ENCODE assay signal across 22 cellular contexts in the genomic region with DNA sequence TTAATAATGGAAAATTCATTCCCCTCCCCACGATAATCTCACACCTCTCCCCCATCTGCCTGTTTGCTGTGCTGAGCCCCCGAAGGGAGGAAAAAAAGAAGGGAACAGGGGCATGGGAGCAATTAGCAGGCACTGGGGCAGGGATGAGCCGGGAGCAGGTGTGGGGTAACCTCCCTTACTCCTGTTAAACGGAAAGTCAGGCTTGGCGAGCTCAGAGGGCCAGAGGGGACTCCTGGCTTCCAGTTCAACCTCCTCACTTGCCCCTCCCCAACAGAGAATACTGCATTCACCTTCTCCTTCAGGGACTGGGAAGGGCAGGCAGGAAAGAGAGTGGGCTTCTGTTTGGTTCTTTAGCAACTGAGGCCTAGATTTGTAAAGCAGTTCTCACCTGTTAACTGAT. TPM values are rescaled to one million over a fixed set of nuclear protein-coding genes. Genes with fewer than 3 reads are reported as not detected.
DNase-seq lines count a peak whose midpoint lies in the region; ATAC-seq, FAIRE-seq and TF ChIP-seq lines count a peak whose summit lies in the region.
"Had no signal": no experiment of that assay in that cellular context is flagged by ENCODE, and none has a peak within 500 bp of the region (broad histone marks: within the 10 kb centered on the region; RNA-seq: fewer than 3 reads in every experiment).

No MANE protein-coding gene starts in this region.

- TF ChIP-seq CTCF in cardiac muscle cell (IDR thresholded peaks at IDR 0.05; ENCODE audit: low read depth, low read length) (no peak), endothelial cell of umbilical vein (IDR thresholded peaks at IDR 0.05; ENCODE audit: extremely low read depth in 1 of 2, insufficient read depth in 1 of 2, low read depth in 1 of 2, low read length in 2 of 2) (no peak), uterus (IDR thresholded peaks at IDR 0.05) (no peak)

- TF ChIP-seq POLR2A in endothelial cell of umbilical vein (IDR thresholded peaks at IDR 0.05; ENCODE audit: low read depth, low read length) (no peak), uterus (IDR thresholded peaks at IDR 0.05) (no peak)

- peaks cover 17% of the 10 kb centered on the region for H3K4me1 ChIP-seq in cardiac muscle cell (ENCODE audit: low read depth)
- peaks cover 11% of the 10 kb centered on the region for H3K4me1 ChIP-seq in endothelial cell of umbilical vein (ENCODE audit: control insufficient read depth, extremely low read depth, insufficient read depth, low read length)
- H3K4me1 ChIP-seq in naive thymus-derived CD4-positive, alpha-beta T cell (ENCODE audit: control insufficient read depth in 2 of 2, insufficient read depth in 2 of 2, low read length in 2 of 2), result no peaks in the 10 kb centered on the region
- H3K4me1 ChIP-seq in uterus, result peaks cover 0 to 4% of the 10 kb centered on the region in 2 donors

- H3K9me3 Mint-ChIP-seq in naive thymus-derived CD4-positive, alpha-beta T cell, result peaks cover 0 to 11% (median 3%) of the 10 kb centered on the region in 11 donors
- H3K9me3 Mint-ChIP-seq: stimulated activated naive CD8-positive, alpha-beta T cell treated with anti-CD3 and anti-CD28 coated beads, Interleukin-15, amount 100 ng/mL, for 72 hours had no signal

- H3K27me3 Mint-ChIP-seq in naive thymus-derived CD4-positive, alpha-beta T cell, result peaks cover 17 to 77% (median 39%) of the 10 kb centered on the region in 5 donors

- intact Hi-C loops in Right ventricle myocardium inferior (cut with DNase I) (no loop called here), endothelial cell of umbilical vein (cut with micrococcal nuclease) (loop anchor here (2.0 kb wide), 2 partner anchors 44 to 158 kb away; no protein-coding TSS in a partner anchor), uterus (cut with DNase I; ENCODE audit: low total_unique reads) (no loop called here)
- intact Hi-C loops in naive thymus-derived CD4-positive, alpha-beta T cell (cut with micrococcal nuclease), result no loop called here

- H3K79me2 ChIP-seq in endothelial cell of umbilical vein (ENCODE audit: control insufficient read depth, insufficient read depth, low read length), result no peaks in the 10 kb centered on the region

- peak overlapping the region in 6 of 10 donors; percentile 38 to 94 (median 88) for H3K4me3 Mint-ChIP-seq in naive thymus-derived CD4-positive, alpha-beta T cell

- CTCF ChIA-PET in endothelial cell of umbilical vein (lab: Charles Lee), result interaction anchor here (1.8 kb wide), 2 partner anchors 94 to 98 kb away, joined by 9 to 11 read pairs; no protein-coding TSS in a partner anchor
- CTCF ChIA-PET in naive thymus-derived CD4-positive, alpha-beta T cell (lab: Charles Lee), result interaction anchor here (0.6 to 1.1 kb wide), 4 partner anchors 44 to 538 kb away, joined by 3 to 6 read pairs (median 4); partner anchors contain the start of gene ABLIM3

- DNase-seq in cardiac muscle cell (ENCODE audit: low read depth in 1 of 2, low spot score in 1 of 2) (no peak), Right ventricle myocardium inferior (ENCODE audit: missing footprints) (no peak), endothelial cell of umbilical vein (ENCODE audit: low read depth, low spot score) (no peak), uterus (no peak), NCI-H1436 (lab: John Stamatoyannopoulos, UW) (no peak)
- no peak for DNase-seq in naive thymus-derived CD4-positive, alpha-beta T cell
- DNase-seq in stimulated activated CD4-positive, alpha-beta T cell treated with anti-CD3 and anti-CD28 coated beads, Interleukin-12 subunit alpha, Interleukin-12 subunit beta, amount 100 ng/mL, for 4 hours, result no peak
- DNase-seq: activated effector memory CD4-positive, alpha-beta T cell treated with Interleukin-2 at 50 U/mL for 16 hours; aorta; CD8-positive, alpha-beta memory T cell; dorsolateral prefrontal cortex; EL; Kasumi-1; mesenchymal stem cell; NCI-H1694 treated with DMSO at 0.1 percent for 48 hours; NCI-H69; spleen; stimulated activated naive CD8-positive, alpha-beta T cell treated with anti-CD3 and anti-CD28 coated beads, Interleukin-15, amount 100 ng/mL, for 72 hours had no signal

- FAIRE-seq in endothelial cell of umbilical vein (lab: Jason Lieb, UNC), result no peak
- FAIRE-seq: A549, GM12891 had no signal

- peak overlapping the region; percentile 3 for H3K27ac ChIP-seq in cardiac muscle cell
- H3K27ac ChIP-seq in endothelial cell of umbilical vein (ENCODE audit: insufficient read depth, low read depth, low read length), result no peak overlapping the region
- H3K27ac ChIP-seq in naive thymus-derived CD4-positive, alpha-beta T cell (ENCODE audit: low read depth, low read length), result no peak overlapping the region
- peak overlapping the region; percentile 26 to 76 for H3K27ac ChIP-seq in uterus
- H3K27ac ChIP-seq: A549, HL-60 had no signal

- no peak overlapping the region for H3K9ac ChIP-seq in endothelial cell of umbilical vein (replicated peaks; ENCODE audit: extremely low read depth, insufficient read depth, low read length)

- H3K27me3 ChIP-seq in cardiac muscle cell (peaks cover 11% of the 10 kb centered on the region), endothelial cell of umbilical vein (ENCODE audit: control insufficient read depth in 2 of 2, insufficient read depth in 2 of 2, low read length in 2 of 2) (no peaks in the 10 kb centered on the region), uterus (no peaks in the 10 kb centered on the region)
- peaks cover 0 to 3% of the 10 kb centered on the region in 2 donors for H3K27me3 ChIP-seq in naive thymus-derived CD4-positive, alpha-beta T cell (ENCODE audit: control insufficient read depth in 2 of 2, insufficient read depth in 2 of 2, low read length in 2 of 2)
- H3K27me3 ChIP-seq: dorsolateral prefrontal cortex had no signal

- dilution Hi-C loops in endothelial cell of umbilical vein (cut with MboI; ENCODE audit: extremely low pct_ligation_motif_present, low sequenced_read_pairs), result no loop called here

- POLR2A ChIA-PET in endothelial cell of umbilical vein (lab: Charles Lee), result no interaction called here
- POLR2A ChIA-PET in naive thymus-derived CD4-positive, alpha-beta T cell (lab: Charles Lee), result no interaction called here

- H3K4me2 ChIP-seq in endothelial cell of umbilical vein (ENCODE audit: insufficient read depth, low read length), result peak overlapping the region; percentile 18

- peak overlapping the region in 1 of 9 donors; percentile 62 for H3K27ac Mint-ChIP-seq in naive thymus-derived CD4-positive, alpha-beta T cell
- H3K27ac Mint-ChIP-seq: CD8-positive, alpha-beta memory T cell had no signal

- H3K9me1 ChIP-seq in endothelial cell of umbilical vein (replicated peaks; ENCODE audit: control insufficient read depth, extremely low read depth, insufficient read depth, low read length), result no peaks in the 10 kb centered on the region

- peaks cover 7 to 13% (median 9%) of the 10 kb centered on the region in 7 donors for H3K4me1 Mint-ChIP-seq in naive thymus-derived CD4-positive, alpha-beta T cell

- BruUV-seq in endothelial cell of umbilical vein (replicated peaks; lab: Mats Ljungman, UMichigan), result no TSS peak

- peaks cover 0 to 9% (median 4%) of the 10 kb centered on the region in 5 donors for H3K36me3 Mint-ChIP-seq in naive thymus-derived CD4-positive, alpha-beta T cell

- ATAC-seq in Right ventricle myocardium inferior (no peak), GM19395 (IDR thresholded peaks at IDR 0.05; ENCODE audit: unreplicated experiment) (no peak)
- ATAC-seq in naive thymus-derived CD4-positive, alpha-beta T cell, result no peak
- ATAC-seq: A549; stimulated activated naive CD8-positive, alpha-beta T cell treated with anti-CD3 and anti-CD28 coated beads, Interleukin-15, amount 100 ng/mL, for 72 hours had no signal

- no peaks in the 10 kb centered on the region for H3K9me3 ChIP-seq in cardiac muscle cell (ENCODE audit: low read depth)
- H3K9me3 ChIP-seq in endothelial cell of umbilical vein (replicated peaks; ENCODE audit: control insufficient read depth, insufficient read depth, low read length), result peaks cover 2% of the 10 kb centered on the region
- peaks cover 0 to 4% (median 0%) of the 10 kb centered on the region in 3 experiments for H3K9me3 ChIP-seq in naive thymus-derived CD4-positive, alpha-beta T cell (ENCODE audit: control insufficient read depth in 2 of 3, low read length in 3 of 3)
- H3K9me3 ChIP-seq in uterus, result no peaks in the 10 kb centered on the region

- no peaks in the 10 kb centered on the region for H4K20me1 ChIP-seq in endothelial cell of umbilical vein (replicated peaks; ENCODE audit: control insufficient read depth, extremely low read depth, insufficient read depth, low read length)

- no peak overlapping the region for H2AFZ ChIP-seq in endothelial cell of umbilical vein (ENCODE audit: low read depth, low read length)

- H3K4me3 ChIP-seq in cardiac muscle cell (no peak overlapping the region), endothelial cell of umbilical vein (replicated peaks in 1 of 3; ENCODE audit: insufficient read depth in 1 of 3, low read depth in 1 of 3, low read length in 3 of 3) (no peak overlapping the region), uterus (peak overlapping the region in 1 of 2 donors; percentile 49)
- no peak overlapping the region for H3K4me3 ChIP-seq in naive thymus-derived CD4-positive, alpha-beta T cell (ENCODE audit: low read length)

- H3K36me3 ChIP-seq in cardiac muscle cell (no peaks in the 10 kb centered on the region), endothelial cell of umbilical vein (ENCODE audit: control insufficient read depth in 2 of 2, extremely low read depth in 1 of 2, insufficient read depth in 2 of 2, low read length in 2 of 2) (no peaks in the 10 kb centered on the region), uterus (no peaks in the 10 kb centered on the region)
- H3K36me3 ChIP-seq in naive thymus-derived CD4-positive, alpha-beta T cell (ENCODE audit: control insufficient read depth in 2 of 3, insufficient read depth in 3 of 3, low read length in 3 of 3), result no peaks in the 10 kb centered on the region
- H3K36me3 ChIP-seq: spleen had no signal

TF ChIP-seq in endothelial cell of umbilical vein, 7 proteins besides CTCF, POLR2A, EP300 and RAD21 (continues in another document):
- no peak for TF ChIP-seq GATA2 (IDR thresholded peaks at IDR 0.05; ENCODE audit: insufficient read depth, insufficient read length, low read depth, low read length)

RNA-seq across cellular contexts. Expression of gene AFAP1L1, which starts 1.6 kb away (rescaled TPM):
- total RNA-seq in cardiac muscle cell (30.5 and 39.3 TPM in 2 replicates), Right ventricle myocardium inferior (46.9 TPM), endothelial cell of umbilical vein (73.2 and 76.2 TPM in 2 replicates), uterus (10 to 100 TPM in 3 of 4 donors, 1 to 10 TPM in 1; 5.3 to 26.9 (median 24.6) TPM)
- polyA plus RNA-seq in cardiac muscle cell (24.0 and 38.7 TPM in 2 replicates), endothelial cell of umbilical vein (6.2 and 7.9 TPM in 2 replicates)
- polyA plus RNA-seq in endothelial cell of umbilical vein (2011; cell fraction: cytosol; rRNA removed), result 8.2 and 8.6 TPM in 2 replicates
- polyA plus RNA-seq in endothelial cell of umbilical vein (2011; cell fraction: nucleus; rRNA removed), result 16.9 and 21.2 TPM in 2 replicates
- 12.1 and 16.6 TPM in 2 replicates for polyA plus RNA-seq in endothelial cell of umbilical vein (2012)
- polyA minus RNA-seq in endothelial cell of umbilical vein, result 17.9 and 18.0 TPM in 2 replicates
- polyA minus RNA-seq in endothelial cell of umbilical vein (2011; cell fraction: cytosol; rRNA and poly(A)+ RNA removed), result 1.7 TPM
- 16.1 and 17.1 TPM in 2 replicates for polyA minus RNA-seq in endothelial cell of umbilical vein (2011; cell fraction: nucleus; rRNA and poly(A)+ RNA removed)
- under 1 TPM in 3 of 5 experiments, not detected in 2; 0.08 to 0.76 (median 0.49) TPM for total RNA-seq in naive thymus-derived CD4-positive, alpha-beta T cell
- 1 to 10 TPM in 1 of 2 donors, under 1 TPM in 1; 0.18 to 1.1 TPM for polyA plus RNA-seq in naive thymus-derived CD4-positive, alpha-beta T cell
- polyA plus RNA-seq: CD8-positive, alpha-beta memory T cell had no signal

Comparison
In these comparisons a context has a peak if more than half of its experiments do, and no peak if none do; other contexts are left out.
1. H3K27ac ChIP-seq: peak in cardiac muscle cell (single experiment) and uterus (2 of 2); none in endothelial cell of umbilical vein (single experiment) and naive thymus-derived CD4-positive, alpha-beta T cell (single experiment).